1 cellular context compared by ENCODE assay signal in the genomic region with DNA sequence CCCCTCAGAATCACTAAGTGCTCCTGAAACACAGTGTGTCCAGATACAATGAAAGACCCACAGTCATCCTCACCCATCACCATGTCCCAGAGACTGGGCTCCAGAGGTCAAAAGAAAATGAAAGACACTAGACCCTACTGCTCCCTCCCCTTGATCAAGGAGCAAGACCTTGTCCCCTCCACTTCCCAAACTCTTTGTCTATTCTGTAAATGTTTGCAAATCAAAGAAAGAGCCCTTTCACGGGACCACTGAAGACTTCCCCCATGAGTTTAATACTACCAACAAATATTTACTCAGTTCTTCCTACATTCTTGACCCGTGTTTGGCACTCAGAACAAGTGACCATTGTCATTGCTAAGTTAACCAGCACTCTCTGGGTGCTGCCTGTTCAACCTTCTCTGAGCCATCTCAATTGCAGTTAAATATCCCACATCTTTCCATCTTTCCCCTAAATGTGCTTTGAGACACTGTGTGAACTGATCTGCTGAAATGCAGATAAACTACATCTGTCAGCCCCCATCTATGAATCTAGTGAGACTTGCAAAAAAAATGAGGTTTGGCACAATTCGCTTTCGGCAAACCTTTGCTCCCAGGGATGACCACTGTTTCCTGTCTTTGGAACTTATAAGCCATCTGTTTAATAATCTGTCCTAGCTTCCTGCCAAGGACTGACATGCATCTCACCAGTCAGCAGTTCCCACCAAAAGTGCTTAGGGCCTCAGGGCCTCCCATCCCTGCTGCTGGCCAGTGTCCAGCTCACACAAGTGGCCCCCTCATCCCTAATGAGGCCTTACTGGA.
A peak's percentile ranks its signal among the peaks of the same experiment; 100 is the strongest.
TF ChIP-seq lines count a peak whose summit lies in the region.

No MANE protein-coding gene starts in this region.

TF ChIP-seq in HepG2, 621 proteins besides CTCF, POLR2A, EP300 and RAD21 (continued from another document and continues in another):
- TF ChIP-seq ZNF362 (CRISPR knock-in tag; IDR thresholded peaks at IDR 0.05; ENCODE audit: borderline replicate concordance) (peak; percentile 64; the same call in 1 of the 2 replicates), ZFP62 (CRISPR knock-in tag; IDR thresholded peaks at IDR 0.05) (no peak), POLR2AphosphoS2 (IDR thresholded peaks at IDR 0.05; ENCODE audit: low read depth, low read length) (no peak), NCOA2 (CRISPR knock-in tag; IDR thresholded peaks at IDR 0.05) (peak; percentile 98), FOXA1 (IDR thresholded peaks at IDR 0.05) (no peak), FOXA1 (CRISPR knock-in tag; IDR thresholded peaks at IDR 0.05) (peak; percentile 71), MXD4 (CRISPR knock-in tag; IDR thresholded peaks at IDR 0.05) (peak; percentile 21; the same call in 1 of the 2 replicates), ZNF230 (CRISPR knock-in tag; IDR thresholded peaks at IDR 0.05) (no peak), THRA (CRISPR knock-in tag; IDR thresholded peaks at IDR 0.05; ENCODE audit: borderline replicate concordance) (peak; percentile 85; the same call in 1 of the 2 replicates), ATF2 (CRISPR knock-in tag; IDR thresholded peaks at IDR 0.05) (no peak; the same call in 1 of the 2 replicates), ZNF24 (IDR thresholded peaks at IDR 0.05) (no peak), ARID2 (CRISPR knock-in tag; IDR thresholded peaks at IDR 0.05; ENCODE audit: borderline replicate concordance) (no peak), ZNF589 (CRISPR knock-in tag; conservative IDR thresholded peaks at IDR 0.05) (no peak; the same call in 1 of the 2 replicates), ZFP36 (IDR thresholded peaks at IDR 0.05; ENCODE audit: borderline replicate concordance, low read depth, low read length, partially characterized antibody) (no peak), ZNF572 (CRISPR knock-in tag; IDR thresholded peaks at IDR 0.05) (no peak), EZH2 (conservative IDR thresholded peaks at IDR 0.05; ENCODE audit: low read depth, low read length) (no peak), ZNF543 (CRISPR knock-in tag; IDR thresholded peaks at IDR 0.05) (peak; percentile 91), TCF7 (IDR thresholded peaks at IDR 0.05; ENCODE audit: low read depth) (peak; percentile 89), REST (IDR thresholded peaks at IDR 0.05; ENCODE audit: borderline replicate concordance in 1 of 2, low read depth in 1 of 2, low read length in 2 of 2) (0 out of 4 replicates have a peak, but pooled peaks of 1 of the 2 experiments have one; percentile 44), JUN (CRISPR knock-in tag; IDR thresholded peaks at IDR 0.05) (no peak), CBX5 (CRISPR knock-in tag; IDR thresholded peaks at IDR 0.05; ENCODE audit: borderline replicate concordance) (peak; percentile 63; the same call in 1 of the 2 replicates), NCOR1 (IDR thresholded peaks at IDR 0.05; ENCODE audit: borderline replicate concordance, low read length) (peak; percentile 89; the same call in 1 of the 2 replicates), ZNF550 (CRISPR knock-in tag; IDR thresholded peaks at IDR 0.05; ENCODE audit: borderline replicate concordance) (no peak), IKZF1 (IDR thresholded peaks at IDR 0.05) (no peak), NR2F6 (IDR thresholded peaks at IDR 0.05) (peak; percentile 96), NR2F6 (CRISPR knock-in tag; IDR thresholded peaks at IDR 0.05) (peak; percentile 96), RBM22 (optimal IDR thresholded peaks at IDR 0.05; ENCODE audit: low read length) (peak; percentile 7), ZNF205 (CRISPR knock-in tag; IDR thresholded peaks at IDR 0.05) (peak; percentile 49; the same call in 1 of the 2 replicates), IRF9 (CRISPR knock-in tag; IDR thresholded peaks at IDR 0.05; ENCODE audit: borderline replicate concordance) (no peak), RXRB (CRISPR knock-in tag; IDR thresholded peaks at IDR 0.05; ENCODE audit: borderline replicate concordance) (peak; percentile 92), ZNF296 (CRISPR knock-in tag; conservative IDR thresholded peaks at IDR 0.05) (peak; percentile 86), ZSCAN25 (CRISPR knock-in tag; IDR thresholded peaks at IDR 0.05) (no peak), MNT (IDR thresholded peaks at IDR 0.05) (no peak), ZNF225 (CRISPR knock-in tag; IDR thresholded peaks at IDR 0.05) (no peak), ZNF335 (CRISPR knock-in tag; IDR thresholded peaks at IDR 0.05) (no peak), SMAD3 (CRISPR knock-in tag; IDR thresholded peaks at IDR 0.05) (peak; percentile 86), SOX13 (IDR thresholded peaks at IDR 0.05) (peak; percentile 93), SOX13 (CRISPR knock-in tag; conservative IDR thresholded peaks at IDR 0.05 in 1 of 2, IDR thresholded peaks at IDR 0.05 in 1 of 2) (peak in 1 of 2 experiments; percentile 98; a peak in 2 of 4 replicates)
- TF ChIP-seq, protein P1, sequence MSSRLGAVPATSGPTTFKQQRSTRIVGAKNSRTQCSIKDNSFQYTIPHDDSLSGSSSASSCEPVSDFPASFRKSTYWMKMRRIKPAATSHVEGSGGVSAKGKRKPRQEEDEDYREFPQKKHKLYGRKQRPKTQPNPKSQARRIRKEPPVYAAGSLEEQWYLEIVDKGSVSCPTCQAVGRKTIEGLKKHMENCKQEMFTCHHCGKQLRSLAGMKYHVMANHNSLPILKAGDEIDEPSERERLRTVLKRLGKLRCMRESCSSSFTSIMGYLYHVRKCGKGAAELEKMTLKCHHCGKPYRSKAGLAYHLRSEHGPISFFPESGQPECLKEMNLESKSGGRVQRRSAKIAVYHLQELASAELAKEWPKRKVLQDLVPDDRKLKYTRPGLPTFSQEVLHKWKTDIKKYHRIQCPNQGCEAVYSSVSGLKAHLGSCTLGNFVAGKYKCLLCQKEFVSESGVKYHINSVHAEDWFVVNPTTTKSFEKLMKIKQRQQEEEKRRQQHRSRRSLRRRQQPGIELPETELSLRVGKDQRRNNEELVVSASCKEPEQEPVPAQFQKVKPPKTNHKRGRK (CRISPR knock-in tag; IDR thresholded peaks at IDR 0.05): no peak
- TF ChIP-seq, protein P2, sequence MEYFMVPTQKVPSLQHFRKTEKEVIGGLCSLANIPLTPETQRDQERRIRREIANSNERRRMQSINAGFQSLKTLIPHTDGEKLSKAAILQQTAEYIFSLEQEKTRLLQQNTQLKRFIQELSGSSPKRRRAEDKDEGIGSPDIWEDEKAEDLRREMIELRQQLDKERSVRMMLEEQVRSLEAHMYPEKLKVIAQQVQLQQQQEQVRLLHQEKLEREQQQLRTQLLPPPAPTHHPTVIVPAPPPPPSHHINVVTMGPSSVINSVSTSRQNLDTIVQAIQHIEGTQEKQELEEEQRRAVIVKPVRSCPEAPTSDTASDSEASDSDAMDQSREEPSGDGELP (IDR thresholded peaks at IDR 0.05; ENCODE audit: borderline replicate concordance, low read depth): peak; percentile 68; the same call in 1 of the 2 replicates
- TF ChIP-seq, protein P3, sequence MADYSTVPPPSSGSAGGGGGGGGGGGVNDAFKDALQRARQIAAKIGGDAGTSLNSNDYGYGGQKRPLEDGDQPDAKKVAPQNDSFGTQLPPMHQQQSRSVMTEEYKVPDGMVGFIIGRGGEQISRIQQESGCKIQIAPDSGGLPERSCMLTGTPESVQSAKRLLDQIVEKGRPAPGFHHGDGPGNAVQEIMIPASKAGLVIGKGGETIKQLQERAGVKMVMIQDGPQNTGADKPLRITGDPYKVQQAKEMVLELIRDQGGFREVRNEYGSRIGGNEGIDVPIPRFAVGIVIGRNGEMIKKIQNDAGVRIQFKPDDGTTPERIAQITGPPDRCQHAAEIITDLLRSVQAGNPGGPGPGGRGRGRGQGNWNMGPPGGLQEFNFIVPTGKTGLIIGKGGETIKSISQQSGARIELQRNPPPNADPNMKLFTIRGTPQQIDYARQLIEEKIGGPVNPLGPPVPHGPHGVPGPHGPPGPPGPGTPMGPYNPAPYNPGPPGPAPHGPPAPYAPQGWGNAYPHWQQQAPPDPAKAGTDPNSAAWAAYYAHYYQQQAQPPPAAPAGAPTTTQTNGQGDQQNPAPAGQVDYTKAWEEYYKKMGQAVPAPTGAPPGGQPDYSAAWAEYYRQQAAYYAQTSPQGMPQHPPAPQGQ (CRISPR knock-in tag; IDR thresholded peaks at IDR 0.05; ENCODE audit: borderline replicate concordance): no peak
- TF ChIP-seq, protein P4, sequence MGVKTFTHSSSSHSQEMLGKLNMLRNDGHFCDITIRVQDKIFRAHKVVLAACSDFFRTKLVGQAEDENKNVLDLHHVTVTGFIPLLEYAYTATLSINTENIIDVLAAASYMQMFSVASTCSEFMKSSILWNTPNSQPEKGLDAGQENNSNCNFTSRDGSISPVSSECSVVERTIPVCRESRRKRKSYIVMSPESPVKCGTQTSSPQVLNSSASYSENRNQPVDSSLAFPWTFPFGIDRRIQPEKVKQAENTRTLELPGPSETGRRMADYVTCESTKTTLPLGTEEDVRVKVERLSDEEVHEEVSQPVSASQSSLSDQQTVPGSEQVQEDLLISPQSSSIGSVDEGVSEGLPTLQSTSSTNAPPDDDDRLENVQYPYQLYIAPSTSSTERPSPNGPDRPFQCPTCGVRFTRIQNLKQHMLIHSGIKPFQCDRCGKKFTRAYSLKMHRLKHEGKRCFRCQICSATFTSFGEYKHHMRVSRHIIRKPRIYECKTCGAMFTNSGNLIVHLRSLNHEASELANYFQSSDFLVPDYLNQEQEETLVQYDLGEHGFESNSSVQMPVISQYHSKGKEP (CRISPR knock-in tag; IDR thresholded peaks at IDR 0.05): 0 out of 2 replicates have a peak, but pooled peaks have one; percentile 51
